Comparison of ENCODE assay signal across 8 cellular contexts in the genomic region with DNA sequence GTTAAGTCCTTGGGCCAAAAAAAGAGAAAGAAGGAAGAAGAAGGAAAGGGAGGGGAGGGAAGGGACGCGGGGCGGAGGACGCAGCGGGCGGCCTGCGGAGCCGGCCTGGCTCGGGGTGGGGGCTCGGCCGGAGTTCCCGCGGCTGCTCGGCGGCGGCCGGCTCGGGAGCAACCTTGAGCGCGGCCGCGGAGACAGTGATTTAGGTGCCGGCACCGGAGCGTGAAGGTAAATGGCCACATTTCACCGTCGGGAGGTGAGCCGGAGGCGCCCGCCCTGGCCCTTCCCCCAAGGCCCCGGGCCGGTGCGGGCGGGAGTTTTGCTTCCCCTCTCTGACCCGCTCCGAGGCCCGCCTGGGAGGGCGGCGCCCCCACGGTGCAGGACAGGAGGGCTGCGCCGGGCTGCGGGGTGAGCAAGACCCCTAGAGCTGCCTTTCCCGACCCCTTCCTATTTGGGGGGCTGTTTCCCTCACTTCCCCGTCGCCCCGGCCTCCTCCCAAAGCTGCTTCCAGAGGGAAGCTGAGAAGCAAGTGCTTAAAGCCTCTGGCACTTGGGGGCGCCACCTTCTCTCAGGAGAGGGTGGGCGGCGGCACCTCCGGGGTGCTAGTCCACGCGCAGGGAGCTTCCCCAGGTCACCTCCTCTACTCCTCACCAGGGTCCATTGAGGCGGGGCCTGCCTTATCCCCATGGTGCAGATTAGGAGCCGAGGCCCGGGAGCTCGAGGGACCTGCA. TPM values are rescaled to one million over a fixed set of nuclear protein-coding genes. Genes with fewer than 3 reads are reported as not detected.
DNase-seq lines count a peak whose midpoint lies in the region; ATAC-seq, FAIRE-seq and TF ChIP-seq lines count a peak whose summit lies in the region.

No MANE protein-coding gene starts in this region.

- no peak for FAIRE-seq in astrocyte (lab: Jason Lieb, UNC)

- in situ Hi-C loops in GM23248 (cut with MboI), result no loop called here

- no peak for DNase-seq in AG04450 (ENCODE audit: low read depth, low spot score)
- DNase-seq in GM23248, result peak; percentile 28
- no peak for DNase-seq in astrocyte (ENCODE audit: low read depth)
- DNase-seq in islet precursor cell, result peak; percentile 79
- no peak for DNase-seq in suprapubic skin (ENCODE audit: low spot score in 2 of 2)
- no peak for DNase-seq in stimulated activated CD4-positive, alpha-beta T cell treated with anti-CD3 and anti-CD28 coated beads, Interleukin-4, amount 100 ng/mL, for 24 hours

- H3K4me1 ChIP-seq in GM23248 (ENCODE audit: insufficient read depth) (no peaks in the 10 kb centered on the region), astrocyte (ENCODE audit: insufficient read depth, low read length) (peaks cover 3% of the 10 kb centered on the region), suprapubic skin (peaks cover 8% of the 10 kb centered on the region)

- H3K27me3 Mint-ChIP-seq in astrocyte (ENCODE audit: low read depth, unreplicated experiment), result peaks cover 76% of the 10 kb centered on the region

- H3K27me3 ChIP-seq in AG04450 (ENCODE audit: control insufficient read depth, insufficient read depth, low read length) (peaks cover 74% of the 10 kb centered on the region), GM23248 (replicated peaks; ENCODE audit: insufficient read depth) (peaks cover 23% of the 10 kb centered on the region; the same call in 1 of the 2 replicates), astrocyte (ENCODE audit: insufficient read depth, low read length) (peaks cover 32% of the 10 kb centered on the region), suprapubic skin (peaks cover 71% of the 10 kb centered on the region)

- 11 to 13% methylated on average over 22 to 57 of the region's 57 CpGs for WGBS in GM23248 (ENCODE audit: low coverage in 1 of 2, low lambda C conversion rate in 2 of 2, missing lambda C conversion rate in 2 of 2), 2 experiments
- WGBS in suprapubic skin, result 10% methylated on average over 41 of the region's 57 CpGs

- peaks cover 2% of the 10 kb centered on the region for H3K9me3 Mint-ChIP-seq in astrocyte (ENCODE audit: unreplicated experiment)

- no peak overlapping the region for H3K4me3 ChIP-seq in AG04450 (ENCODE audit: low read depth, low read length)
- peak overlapping the region; percentile 52 for H3K4me3 ChIP-seq in GM23248
- peak overlapping the region; percentile 49 for H3K4me3 ChIP-seq in astrocyte (ENCODE audit: insufficient read depth, low read depth, low read length)
- peak overlapping the region; percentile 55 for H3K4me3 ChIP-seq in suprapubic skin

- H3K36me3 ChIP-seq in GM23248 (ENCODE audit: low read depth) (no peaks in the 10 kb centered on the region), astrocyte (ENCODE audit: insufficient read depth, low read length) (no peaks in the 10 kb centered on the region), suprapubic skin (no peaks in the 10 kb centered on the region)

- ATAC-seq in HG02884 (IDR thresholded peaks at IDR 0.05; ENCODE audit: unreplicated experiment), result no peak
- no peak for ATAC-seq in GM18909 (IDR thresholded peaks at IDR 0.05; ENCODE audit: poor library complexity, unreplicated experiment)

- TF ChIP-seq CTCF in AG04450 (IDR thresholded peaks at IDR 0.05; ENCODE audit: low read depth, low read length) (0 out of 2 replicates have a peak, but pooled peaks have one; percentile 8), astrocyte (IDR thresholded peaks at IDR 0.05; ENCODE audit: insufficient read depth, low read depth, low read length) (peak; percentile 5), suprapubic skin (IDR thresholded peaks at IDR 0.05) (no peak)

- H3K27ac ChIP-seq in AG04450 (ENCODE audit: low read depth, low read length) (no peak overlapping the region), GM23248 (no peak overlapping the region), astrocyte (ENCODE audit: low read depth, low read length) (no peak overlapping the region), suprapubic skin (no peak overlapping the region)

- H3K4me3 Mint-ChIP-seq in astrocyte (ENCODE audit: unreplicated experiment), result peak overlapping the region; percentile 82

- POLR2A ChIA-PET in AG04450 (lab: Yijun Ruan, JAX), result no interaction called here

- no peak for TF ChIP-seq EP300 in suprapubic skin (IDR thresholded peaks at IDR 0.05)

- H3K27ac Mint-ChIP-seq in astrocyte (ENCODE audit: unreplicated experiment), result no peak overlapping the region

- H3K4me1 Mint-ChIP-seq in astrocyte (ENCODE audit: low read depth, unreplicated experiment), result no peaks in the 10 kb centered on the region

- H3K79me2 ChIP-seq in GM23248 (ENCODE audit: insufficient read depth) (no peaks in the 10 kb centered on the region), astrocyte (ENCODE audit: insufficient read depth, low read length) (no peaks in the 10 kb centered on the region)

- CTCF ChIA-PET in AG04450 (lab: Charles Lee), result interaction anchor here (1.0 kb wide), 1 partner anchor 490 kb away, joined by 3 read pairs; no protein-coding TSS in a partner anchor

- no peaks in the 10 kb centered on the region for H3F3A ChIP-seq in GM23248 (ENCODE audit: insufficient read depth)

- TF ChIP-seq POLR2A in suprapubic skin (IDR thresholded peaks at IDR 0.05), result no peak

- H3K9ac ChIP-seq in GM23248, result no peak overlapping the region
- H3K9ac ChIP-seq in astrocyte (ENCODE audit: low read length), result peak overlapping the region; percentile 38

- H2AFZ ChIP-seq in GM23248 (peak overlapping the region; percentile 71), astrocyte (ENCODE audit: low read depth, low read length) (peak overlapping the region; percentile 73)

- H3K36me3 Mint-ChIP-seq in astrocyte (ENCODE audit: low read depth, unreplicated experiment), result peaks cover 5% of the 10 kb centered on the region

- H4K20me1 ChIP-seq in GM23248 (ENCODE audit: insufficient read depth) (no peaks in the 10 kb centered on the region), astrocyte (ENCODE audit: insufficient read depth, low read length) (no peaks in the 10 kb centered on the region)

- no peaks in the 10 kb centered on the region; the same call in 1 of the 2 replicates for H3K9me3 ChIP-seq in AG04450 (ENCODE audit: control insufficient read depth, insufficient read depth, low read length)
- H3K9me3 ChIP-seq in GM23248 (ENCODE audit: low read depth), result no peaks in the 10 kb centered on the region
- H3K9me3 ChIP-seq in astrocyte (ENCODE audit: insufficient read depth, low read depth, low read length), result peaks cover 3% of the 10 kb centered on the region
- no peaks in the 10 kb centered on the region for H3K9me3 ChIP-seq in suprapubic skin

- peak overlapping the region; percentile 11 for H3K4me2 ChIP-seq in GM23248 (ENCODE audit: unreplicated experiment)
- H3K4me2 ChIP-seq in astrocyte (ENCODE audit: low read length), result peak overlapping the region; percentile 82

- H3K9me2 ChIP-seq in GM23248 (ENCODE audit: insufficient read depth), result no peaks in the 10 kb centered on the region

RNA-seq across cellular contexts. Expression of a gene that starts 56.5 kb away (rescaled TPM):
- 2.0 and 2.4 TPM in 2 replicates for polyA plus RNA-seq in AG04450 (2011; rRNA removed)
- polyA minus RNA-seq in AG04450 (2011; rRNA and poly(A)+ RNA removed), result 1.3 and 2.2 TPM in 2 replicates
- 5.9 TPM in 2 replicates for total RNA-seq in GM23248 (2014; rRNA removed; shearing (Covaris generic))
- 2.8 and 3.8 TPM in 2 replicates for polyA plus RNA-seq in GM23248 (2016; fragmentation: Nextera tagmentation; extraction: Ambion mirVana)
- total RNA-seq in astrocyte, result 3.1 and 4.8 TPM in 2 replicates
- 1 to 10 TPM; 3.5 to 6.6 (median 4.7) TPM for total RNA-seq in suprapubic skin

Comparison
In these comparisons a context has a peak if more than half of its experiments do, and no peak if none do; other contexts are left out.
1. DNase-seq: peak in GM23248 (single experiment) and islet precursor cell (single experiment); none in AG04450 (single experiment), astrocyte (single experiment), suprapubic skin (0 of 2) and stimulated activated CD4-positive, alpha-beta T cell treated with anti-CD3 and anti-CD28 coated beads, Interleukin-4, amount 100 ng/mL, for 24 hours (single experiment).
2. CTCF ChIP-seq: peak in AG04450 (single experiment) and astrocyte (single experiment); none in suprapubic skin (0 of 2).